Comparison of ENCODE assay signal across 11 cellular contexts in genomic region chr9:92147854-92148184, GRCh38. TPM values are rescaled to one million over a fixed set of nuclear protein-coding genes. Genes with fewer than 3 reads are reported as not detected.
DNase-seq lines count a peak whose midpoint lies in the region; ATAC-seq and TF ChIP-seq lines count a peak whose summit lies in the region.
"Had no signal": no experiment of that assay in that cellular context is flagged by ENCODE, and none has a peak within 500 bp of the region (broad histone marks: within the 10 kb centered on the region; RNA-seq: fewer than 3 reads in every experiment).

No MANE protein-coding gene starts in this region.

- peak overlapping the region; percentile 40 for H3K4me2 ChIP-seq in fibroblast of lung (ENCODE audit: extremely low read depth, insufficient read depth, low read length)

- no peak overlapping the region for H3K9ac ChIP-seq in fibroblast of lung (ENCODE audit: insufficient read depth, low read length)

- BruUV-seq in Caco-2 (replicated peaks; lab: Mats Ljungman, UMichigan) = no TSS peak

- H3K9me3 ChIP-seq in Caco-2 (no peaks in the 10 kb centered on the region), SJSA1 (replicated peaks) (no peaks in the 10 kb centered on the region), fibroblast of lung (ENCODE audit: control insufficient read depth, insufficient read depth, low read depth, low read length) (no peaks in the 10 kb centered on the region), psoas muscle (no peaks in the 10 kb centered on the region)
- H3K9me3 ChIP-seq: prostate gland had no signal

- POLR2A ChIA-PET in Caco-2 (lab: Charles Lee) = no interaction called here

- peak; percentile 13 to 32 (median 26) for ATAC-seq in psoas muscle
- no peak for ATAC-seq in GM18867 (IDR thresholded peaks at IDR 0.05; ENCODE audit: unreplicated experiment)

- intact Hi-C loops in Caco-2 (cut with micrococcal nuclease; ENCODE audit: unreplicated experiment) = no loop called here
- intact Hi-C loops in psoas muscle (cut with DNase I) = loop anchor here in 1 of 2 donors (10.0 kb wide), 1 partner anchor 77 kb away; no protein-coding TSS in a partner anchor
- intact Hi-C loops in dorsolateral prefrontal cortex (cut with DNase I) = no loop called here

- H3K27me3 ChIP-seq in Caco-2 (replicated peaks; ENCODE audit: control insufficient read depth, insufficient read depth, low read length) (no peaks in the 10 kb centered on the region), SJSA1 (replicated peaks) (no peaks in the 10 kb centered on the region), fibroblast of lung (ENCODE audit: control insufficient read depth, insufficient read depth, low read length) (no peaks in the 10 kb centered on the region), psoas muscle (ENCODE audit: insufficient read depth in 3 of 3, low read length in 2 of 3) (peaks cover 0 to 3% (median 0%) of the 10 kb centered on the region in 3 donors), dorsolateral prefrontal cortex (no peaks in the 10 kb centered on the region)

- H3K79me2 ChIP-seq in fibroblast of lung (ENCODE audit: control insufficient read depth, insufficient read depth, low read length) = no peaks in the 10 kb centered on the region

- H3K4me3 Mint-ChIP-seq in Caco-2 (ENCODE audit: unreplicated experiment) = peak overlapping the region; percentile 11

- H3K36me3 Mint-ChIP-seq in Caco-2 (ENCODE audit: insufficient read depth, unreplicated experiment) = no peaks in the 10 kb centered on the region

- no peak overlapping the region for H2AFZ ChIP-seq in fibroblast of lung (ENCODE audit: low read length)

- H3K27ac ChIP-seq in SJSA1 (peak overlapping the region; percentile 63; the same call in 1 of the 2 replicates), fibroblast of lung (ENCODE audit: insufficient read depth, low read length) (peak overlapping the region; percentile 91), psoas muscle (no peak overlapping the region), dorsolateral prefrontal cortex (peak overlapping the region in 1 of 59 donors; percentile 29)
- H3K27ac ChIP-seq: C4-2B had no signal

- H3K4me1 ChIP-seq in Caco-2 (no peaks in the 10 kb centered on the region), SJSA1 (replicated peaks) (peaks cover 42% of the 10 kb centered on the region), fibroblast of lung (ENCODE audit: control insufficient read depth, extremely low read depth, insufficient read depth, low read length) (peaks cover 22% of the 10 kb centered on the region), psoas muscle (no peaks in the 10 kb centered on the region)
- H3K4me1 ChIP-seq: prostate gland had no signal

- H3K27ac Mint-ChIP-seq in Caco-2 (ENCODE audit: unreplicated experiment) = no peak overlapping the region

- CTCF ChIA-PET in Caco-2 (lab: Charles Lee) = no interaction called here

- DNase-seq in Caco-2 (no peak), SJSA1 (ENCODE audit: low read depth in 1 of 2, low spot score in 2 of 2) (no peak), fibroblast of lung (ENCODE audit: low read depth in 2 of 2) (peak in 1 of 2 donors; percentile 32), psoas muscle (no peak), SIG-M5 treated with dmso at 0.1 percent for 504 hours (lab: John Stamatoyannopoulos, UW; ENCODE audit: unreplicated experiment) (no peak), dorsolateral prefrontal cortex (no peak), GDM1 (lab: John Stamatoyannopoulos, UW) (no peak)
- DNase-seq: Karpas-422 had no signal

- no peaks in the 10 kb centered on the region for H4K20me1 ChIP-seq in fibroblast of lung (ENCODE audit: control insufficient read depth, extremely low read depth, insufficient read depth, low read length)

- H3K4me3 ChIP-seq in Caco-2 (ENCODE audit: low read depth, low read length) = no peak overlapping the region
- no peak overlapping the region for H3K4me3 ChIP-seq in SJSA1
- no peak overlapping the region for H3K4me3 ChIP-seq in fibroblast of lung (replicated peaks in 1 of 4; ENCODE audit: control extremely low read depth in 1 of 4, insufficient read depth in 1 of 4, low read depth in 3 of 4, low read length in 4 of 4)
- H3K4me3 ChIP-seq in psoas muscle = no peak overlapping the region
- H3K4me3 ChIP-seq in dorsolateral prefrontal cortex = no peak overlapping the region
- H3K4me3 ChIP-seq: prostate gland had no signal

- TF ChIP-seq CTCF in Caco-2 (IDR thresholded peaks at IDR 0.05; ENCODE audit: insufficient read depth in 1 of 2, low read depth in 1 of 2, low read length in 1 of 2, severe bottlenecking in 1 of 2, unreplicated experiment in 1 of 2) (no peak), fibroblast of lung (conservative IDR thresholded peaks at IDR 0.05 in 1 of 2, IDR thresholded peaks at IDR 0.05 in 1 of 2; ENCODE audit: low read depth in 1 of 2, low read length in 2 of 2) (no peak), psoas muscle (IDR thresholded peaks at IDR 0.05) (no peak), dorsolateral prefrontal cortex (IDR thresholded peaks at IDR 0.05 in 54 of 56, conservative IDR thresholded peaks at IDR 0.05 in 2 of 56; ENCODE audit: low read depth in 1 of 56, partially characterized antibody in 56 of 56) (no peak)

- H3K36me3 ChIP-seq in Caco-2 (ENCODE audit: control insufficient read depth, insufficient read depth, low read length) (no peaks in the 10 kb centered on the region), SJSA1 (no peaks in the 10 kb centered on the region), fibroblast of lung (ENCODE audit: control insufficient read depth, insufficient read depth, low read length) (no peaks in the 10 kb centered on the region), psoas muscle (ENCODE audit: insufficient read depth in 1 of 2, low read depth in 1 of 2) (no peaks in the 10 kb centered on the region)
- H3K36me3 ChIP-seq: prostate gland had no signal

- no peaks in the 10 kb centered on the region for H3K4me1 Mint-ChIP-seq in Caco-2 (ENCODE audit: low read depth, unreplicated experiment)

- no peaks in the 10 kb centered on the region for H3K27me3 Mint-ChIP-seq in Caco-2 (ENCODE audit: insufficient read depth, unreplicated experiment)

- WGBS in psoas muscle, 3 donors = 50 to 64% (median 64%) methylated on average over 8 of the region's 8 CpGs

- H3K9me3 Mint-ChIP-seq in Caco-2 (ENCODE audit: unreplicated experiment) = no peaks in the 10 kb centered on the region

RNA-seq across cellular contexts. Expression of gene SPTLC1, which starts 32.6 kb away (rescaled TPM):
- total RNA-seq in Caco-2 (2022) (43.6 and 46.0 TPM in 2 replicates), fibroblast of lung (122 and 138 TPM in 2 replicates), psoas muscle (10 to 100 TPM; 13.5 to 22.6 (median 19.5) TPM), dorsolateral prefrontal cortex (10 to 100 TPM; 39.1 to 77.8 (median 58.2) TPM)
- total RNA-seq in SJSA1 (2014; rRNA removed; shearing (Covaris generic)) = 115 and 118 TPM in 2 replicates
- polyA plus RNA-seq in fibroblast of lung (86.2 and 97.8 TPM in 2 replicates), psoas muscle (10 to 100 TPM; 12.2 to 29.8 (median 26.3) TPM)
- polyA plus RNA-seq in fibroblast of lung (2012) = 53.2 and 57.1 TPM in 2 replicates
- polyA minus RNA-seq in fibroblast of lung (ENCODE audit: low replicate concordance) = 33.6 and 39.7 TPM in 2 replicates
